In the genomic region with DNA sequence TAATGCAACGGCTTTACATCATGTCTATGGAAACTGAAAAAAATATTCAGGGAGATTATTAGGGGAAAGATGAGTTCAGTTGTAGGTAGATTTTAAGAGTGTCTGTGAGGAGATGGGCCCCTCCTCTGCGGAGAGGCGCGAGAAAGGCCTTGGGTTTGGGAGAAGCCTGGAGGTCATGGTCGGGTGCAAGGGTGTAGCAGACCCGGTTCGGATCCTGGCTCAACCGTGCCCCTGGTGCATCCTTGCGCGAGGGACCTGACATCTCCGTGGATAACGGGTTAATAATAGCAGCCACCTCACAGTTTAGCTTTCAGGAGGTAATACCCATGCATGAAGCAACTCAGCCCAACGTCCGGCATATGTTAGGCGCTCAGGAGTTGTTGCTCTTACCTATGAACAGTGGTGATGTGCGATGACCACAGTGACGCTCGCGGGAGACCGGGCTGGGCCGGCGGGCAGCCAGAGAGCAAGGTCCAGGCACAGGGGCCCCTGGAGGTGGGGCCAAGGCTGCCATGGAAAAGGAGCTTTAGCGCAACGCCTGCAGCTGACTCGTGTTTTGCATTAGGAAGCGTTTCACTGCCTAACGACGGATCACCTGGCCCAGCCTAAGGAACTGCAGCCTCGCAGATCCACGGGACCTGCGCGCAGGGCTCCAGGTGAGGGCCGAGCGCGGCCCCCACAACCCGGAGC, we compare ENCODE assay signal across 22 cellular contexts.
"Had no signal": no experiment of that assay in that cellular context is flagged by ENCODE, and none has a peak within 500 bp of the region (broad histone marks: within the 10 kb centered on the region; RNA-seq: fewer than 3 reads in every experiment).

No MANE protein-coding gene starts in this region.

- H3K27me3 ChIP-seq: SJCRH30 had no signal

- H3K36me3 ChIP-seq: SJCRH30 had no signal

- H3K4me3 ChIP-seq: SJCRH30, SK-N-MC had no signal

- H3K27ac ChIP-seq: SJCRH30, SK-N-MC had no signal

- ATAC-seq: activated CD8-positive, alpha-beta T cell treated with anti-CD3 and anti-CD28 coated beads, Interleukin-2, amount 10 ng/mL, durations not matched to agents 7 days and 5 days; activated naive CD8-positive, alpha-beta T cell treated with anti-CD3 and anti-CD28 coated beads, Interleukin-2, amount 50 U/mL, for 24 hours; Panc1 had no signal

- H3K4me1 ChIP-seq: SJCRH30 had no signal

- DNase-seq: activated CD4-positive, alpha-beta T cell treated with anti-CD3 and anti-CD28 coated beads, Interleukin-2, amount 10 ng/mL, durations not matched to agents 24 days and 14 days; activated CD4-positive, alpha-beta T cell treated with anti-CD3 and anti-CD28 coated beads, Interleukin-2, amount 50 U/mL, for 4 hours; activated CD8-positive, alpha-beta T cell treated with anti-CD3 and anti-CD28 coated beads, Interleukin-2, amount 10 ng/mL, durations not matched to agents 7 days and 5 days; activated naive CD4-positive, alpha-beta T cell treated with anti-CD3 and anti-CD28 coated beads, Interleukin-2, amount 10 ng/mL, durations not matched to agents 7 days and 5 days; activated naive CD8-positive, alpha-beta T cell treated with anti-CD3 and anti-CD28 coated beads, Interleukin-2, amount 50 U/mL, for 24 hours; activated T-cell treated with anti-CD3 and anti-CD28 coated beads, Interleukin-2, amount 50 U/mL, for 24 hours; anterior cingulate cortex; caudate nucleus; cerebellar nuclear complex; NCI-H1105; NCI-H1417 treated with DMSO at 0.1 percent for 48 hours; NCI-H187 treated with DMSO at 0.1 percent for 48 hours; NCI-H2081; NCI-H2171 treated with DMSO at 0.1 percent for 48 hours; NCI-H226; NCI-H446 treated with DMSO at 0.1 percent for 48 hours; NCI-H524; NCI-H69; SHP77; SJCRH30 had no signal

- H3K9me3 ChIP-seq: SJCRH30 had no signal
